Comparison of ENCODE assay signal across 25 cellular contexts in genomic region chr4:121392426-121393086, GRCh38. TPM values are rescaled to one million over a fixed set of nuclear protein-coding genes. Genes with fewer than 3 reads are reported as not detected.
DNase-seq lines count a peak whose midpoint lies in the region; ATAC-seq, FAIRE-seq and TF ChIP-seq lines count a peak whose summit lies in the region.
"Had no signal": no experiment of that assay in that cellular context is flagged by ENCODE, and none has a peak within 500 bp of the region (broad histone marks: within the 10 kb centered on the region; RNA-seq: fewer than 3 reads in every experiment).

No MANE protein-coding gene starts in this region.

- TF ChIP-seq EP300 in GM12878 (IDR thresholded peaks at IDR 0.05; ENCODE audit: borderline replicate concordance in 1 of 2, control insufficient read depth in 1 of 2, low read depth in 2 of 2, low read length in 2 of 2) = no peak

- no peak overlapping the region for H3K4me2 ChIP-seq in GM12878 (ENCODE audit: control insufficient read depth, insufficient read depth)
- H3K4me2 ChIP-seq: A549 had no signal

- no peaks in the 10 kb centered on the region for H3K79me2 ChIP-seq in GM12878 (ENCODE audit: control insufficient read depth, insufficient read depth, low read length)

- RAD21 ChIA-PET in GM12878 (lab: Charles Lee; ENCODE audit: unreplicated experiment) = no interaction called here

- 1% methylated on average over 5 of the region's 5 CpGs for WGBS in GM12878 (ENCODE audit: insufficient coverage, insufficient replicate concordance, low lambda C conversion rate, missing lambda C conversion rate)
- WGBS in heart left ventricle, 4 donors = 49 to 56% (median 53%) methylated on average over 5 of the region's 5 CpGs
- WGBS in right cardiac atrium = 60% methylated on average over 5 of the region's 5 CpGs

- H3K9me3 ChIP-seq in GM12878 (replicated peaks; ENCODE audit: control insufficient read depth, insufficient read depth, low read length) (no peaks in the 10 kb centered on the region), heart left ventricle (peaks cover 0 to 5% (median 0%) of the 10 kb centered on the region in 12 donors), left ventricle myocardium inferior (replicated peaks) (no peaks in the 10 kb centered on the region), right cardiac atrium (ENCODE audit: control insufficient read depth, low read length) (no peaks in the 10 kb centered on the region)
- H3K9me3 ChIP-seq: A549 had no signal

- no peak for TF ChIP-seq CTCF in GM12878 (IDR thresholded peaks at IDR 0.05 in 2 of 3, conservative IDR thresholded peaks at IDR 0.05 in 1 of 3; ENCODE audit: control insufficient read depth in 2 of 3, extremely low read depth in 1 of 3, insufficient read depth in 1 of 3, low read depth in 3 of 3, low read length in 3 of 3)
- no peak for TF ChIP-seq CTCF in heart left ventricle (IDR thresholded peaks at IDR 0.05)
- TF ChIP-seq CTCF in left ventricle myocardium inferior (IDR thresholded peaks at IDR 0.05; ENCODE audit: borderline replicate concordance) = no peak

- H3K36me3 ChIP-seq in GM12878 (ENCODE audit: control insufficient read depth in 2 of 2, insufficient read depth in 2 of 2, low read length in 1 of 2) (no peaks in the 10 kb centered on the region), heart left ventricle (no peaks in the 10 kb centered on the region), left ventricle myocardium inferior (no peaks in the 10 kb centered on the region), H7 (replicated peaks; ENCODE audit: control insufficient read depth, insufficient read depth, low read length) (no peaks in the 10 kb centered on the region)

- TF ChIP-seq POLR2A in GM12878 (IDR thresholded peaks at IDR 0.05; ENCODE audit: low read depth, low read length) = no peak
- no peak for TF ChIP-seq POLR2A in heart left ventricle (IDR thresholded peaks at IDR 0.05)
- TF ChIP-seq POLR2A in erythroblast (IDR thresholded peaks at IDR 0.05; ENCODE audit: low read length) = no peak

- intact Hi-C loops in GM12878 (cut with micrococcal nuclease; ENCODE audit: unreplicated experiment) (no loop called here), heart left ventricle (cut with DNase I) (no loop called here), left ventricle myocardium inferior (cut with micrococcal nuclease) (no loop called here), right cardiac atrium (cut with DNase I) (no loop called here)

- DNase-seq in GM12878 (ENCODE audit: low read depth, low spot score) (no peak), heart left ventricle (peak in 2 of 5 donors; percentile 22 to 31), left ventricle myocardium inferior (no peak), right cardiac atrium (no peak), H7 (no peak), GM19240 (ENCODE audit: insufficient read length, low spot score) (no peak), erythroblast (lab: John Stamatoyannopoulos, UW) (no peak)
- DNase-seq: 8988T; ACHN; C1 segment of cervical spinal cord; Calu3; CD4-positive, alpha-beta memory T cell; COR-L47; DMS53; DMS79 treated with DMSO at 0.1 percent for 48 hours; GF-D8; GM23248; H9 had no signal

- H2AFZ ChIP-seq in GM12878 (ENCODE audit: control insufficient read depth, low read depth, low read length) = no peak overlapping the region
- H2AFZ ChIP-seq: GM23248 had no signal

- SMC1A ChIA-PET in GM12878 (lab: Charles Lee; ENCODE audit: uncharacterized antibody, unreplicated experiment) = no interaction called here

- no peaks in the 10 kb centered on the region for H3K4me1 ChIP-seq in GM12878 (ENCODE audit: control insufficient read depth, insufficient read depth, low read length)
- H3K4me1 ChIP-seq in heart left ventricle = peaks cover 0 to 33% (median 1%) of the 10 kb centered on the region in 12 donors
- H3K4me1 ChIP-seq in left ventricle myocardium inferior = peaks cover 47% of the 10 kb centered on the region
- H3K4me1 ChIP-seq in right cardiac atrium (ENCODE audit: control insufficient read depth, insufficient read depth, low read length) = peaks cover 2% of the 10 kb centered on the region
- H3K4me1 ChIP-seq: A549 had no signal

- H3K4me3 ChIP-seq in GM12878 (no peak overlapping the region), heart left ventricle (peak overlapping the region in 1 of 12 donors; percentile 4), left ventricle myocardium inferior (no peak overlapping the region), right cardiac atrium (ENCODE audit: low read length) (no peak overlapping the region), H7 (ENCODE audit: insufficient read depth, low read depth, low read length) (no peak overlapping the region)
- H3K4me3 ChIP-seq: A549, GM23248 had no signal

- no peak for TF ChIP-seq RAD21 in GM12878 (IDR thresholded peaks at IDR 0.05; ENCODE audit: insufficient read depth, low read depth, low read length)

- in situ Hi-C loops in GM12878 (cut with MboI) = no loop called here

- peak; percentile 47 for FAIRE-seq in GM12878 (lab: Jason Lieb, UNC)
- FAIRE-seq: A549, GM12892, H1 had no signal

- no TSS peak for BruUV-seq in GM12878 (replicated peaks; lab: Mats Ljungman, UMichigan)

- no peaks in the 10 kb centered on the region for H4K20me1 ChIP-seq in GM12878 (ENCODE audit: control insufficient read depth, insufficient read depth)

- no peak overlapping the region for H3K27ac ChIP-seq in GM12878 (ENCODE audit: control insufficient read depth, insufficient read depth)
- H3K27ac ChIP-seq in heart left ventricle = peak overlapping the region; percentile 12 to 89 (median 72)
- peak overlapping the region; percentile 81 for H3K27ac ChIP-seq in left ventricle myocardium inferior (replicated peaks)
- H3K27ac ChIP-seq in right cardiac atrium (ENCODE audit: low read length) = peak overlapping the region; percentile 30
- H3K27ac ChIP-seq: A549, GM23248 had no signal

- CTCF ChIA-PET in GM12878 (lab: Yijun Ruan, JAX) = no interaction called here

- H3K27me3 ChIP-seq in GM12878 (replicated peaks in 1 of 2; ENCODE audit: control insufficient read depth in 2 of 2, insufficient read depth in 2 of 2, low read length in 1 of 2) = no peaks in the 10 kb centered on the region
- H3K27me3 ChIP-seq in heart left ventricle = no peaks in the 10 kb centered on the region
- H3K27me3 ChIP-seq in left ventricle myocardium inferior (ENCODE audit: low read depth) = no peaks in the 10 kb centered on the region
- H3K27me3 ChIP-seq in right cardiac atrium (ENCODE audit: control insufficient read depth, insufficient read depth) = no peaks in the 10 kb centered on the region
- H3K27me3 ChIP-seq in H7 (ENCODE audit: control insufficient read depth, insufficient read depth, low read length) = no peaks in the 10 kb centered on the region

- ATAC-seq in GM12878 (no peak), heart left ventricle (peak; percentile 90 to 93 (median 92)), right cardiac atrium (peak; percentile 50 to 51), HG03457 (IDR thresholded peaks at IDR 0.05; ENCODE audit: unreplicated experiment) (no peak)
- ATAC-seq: A549, HCT116 had no signal

- H3K9ac ChIP-seq in GM12878 (ENCODE audit: control insufficient read depth, insufficient read depth, low read length) = no peak overlapping the region
- H3K9ac ChIP-seq: GM23248 had no signal

- POLR2A ChIA-PET in GM12878 (lab: Charles Lee) = no interaction called here

TF ChIP-seq in GM12878, 131 proteins besides CTCF, POLR2A, EP300 and RAD21 (continues in another document):
- TF ChIP-seq RAD51 (IDR thresholded peaks at IDR 0.05) (no peak), NRF1 (conservative IDR thresholded peaks at IDR 0.05; ENCODE audit: low read depth, low read length) (no peak), BCL3 (IDR thresholded peaks at IDR 0.05; ENCODE audit: borderline replicate concordance, insufficient read depth, low read depth, low read length, poor library complexity, severe bottlenecking) (no peak), RUNX3 (IDR thresholded peaks at IDR 0.05; ENCODE audit: low read length) (no peak)

RNA-seq across cellular contexts. Expression of gene QRFPR, which starts 11.7 kb away (rescaled TPM):
- total RNA-seq in GM12878 (2013; cell fraction: nucleolus; rRNA removed) = not detected in 2 replicates
- total RNA-seq in GM12878 (2014; rRNA removed) = not detected in 2 replicates
- total RNA-seq in GM12878 (2014; rRNA removed; fragmentation: Illumina TruSeq; extraction: Trizol) = not detected in 2 replicates
- not detected in 2 replicates for total RNA-seq in GM12878 (2021)
- not detected for polyA plus RNA-seq in GM12878 (2011; ENCODE audit: low read depth)
- not detected in 2 replicates for polyA plus RNA-seq in GM12878 (2011; rRNA removed)
- not detected in 2 replicates for polyA plus RNA-seq in GM12878 (2011; cell fraction: cytosol; rRNA removed)
- not detected in 2 replicates for polyA plus RNA-seq in GM12878 (2011; cell fraction: nucleus; rRNA removed)
- polyA plus RNA-seq in GM12878 (2012) = not detected in 2 replicates
- not detected in 2 replicates for polyA plus RNA-seq in GM12878 (2014; fragmentation: Illumina TruSeq; extraction: Trizol)
- polyA plus RNA-seq in GM12878 (2014; fragmentation: Nextera tagmentation; extraction: Ambion mirVana) = not detected
- polyA plus RNA-seq in GM12878 (2014; rRNA removed) = not detected in 2 replicates
- not detected for polyA plus RNA-seq in GM12878 (2016; fragmentation: Nextera tagmentation; extraction: Ambion mirVana)
- not detected in 2 replicates for polyA minus RNA-seq in GM12878 (2011; rRNA and poly(A)+ RNA removed)
- polyA minus RNA-seq in GM12878 (2011; cell fraction: cytosol; rRNA and poly(A)+ RNA removed) = not detected in 2 replicates
- polyA minus RNA-seq in GM12878 (2011; cell fraction: nucleus; rRNA and poly(A)+ RNA removed) = not detected in 2 replicates
- total RNA-seq in heart left ventricle = 1 to 10 TPM in 7 of 9 donors, under 1 TPM in 2; 0.49 to 6.5 (median 3.0) TPM
- 1 to 10 TPM in 1 of 2 donors, under 1 TPM in 1; 0.57 to 4.1 TPM for polyA plus RNA-seq in heart left ventricle
- 0.25 TPM for total RNA-seq in left ventricle myocardium inferior
- total RNA-seq in right cardiac atrium = 1 to 10 TPM in 1 of 4 donors, under 1 TPM in 3; 0.68 to 1.7 (median 0.90) TPM
- 0.48 TPM for polyA plus RNA-seq in right cardiac atrium
- total RNA-seq in H7 (2014; rRNA removed; shearing (Covaris generic)) = 1.4 and 2.3 TPM in 2 replicates
- total RNA-seq: CD4-positive, alpha-beta memory T cell; G401; GM23248 had no signal
- polyA plus RNA-seq: A549; BJ; CD4-positive, alpha-beta memory T cell; GM23248 had no signal

Comparison
In these comparisons a context has a peak if more than half of its experiments do, and no peak if none do; other contexts are left out.
1. ATAC-seq: peak in heart left ventricle (4 of 4) and right cardiac atrium (2 of 2); none in GM12878 (single experiment) and HG03457 (single experiment).